ENCODE assay signal across 8 cellular contexts in the genomic region with DNA sequence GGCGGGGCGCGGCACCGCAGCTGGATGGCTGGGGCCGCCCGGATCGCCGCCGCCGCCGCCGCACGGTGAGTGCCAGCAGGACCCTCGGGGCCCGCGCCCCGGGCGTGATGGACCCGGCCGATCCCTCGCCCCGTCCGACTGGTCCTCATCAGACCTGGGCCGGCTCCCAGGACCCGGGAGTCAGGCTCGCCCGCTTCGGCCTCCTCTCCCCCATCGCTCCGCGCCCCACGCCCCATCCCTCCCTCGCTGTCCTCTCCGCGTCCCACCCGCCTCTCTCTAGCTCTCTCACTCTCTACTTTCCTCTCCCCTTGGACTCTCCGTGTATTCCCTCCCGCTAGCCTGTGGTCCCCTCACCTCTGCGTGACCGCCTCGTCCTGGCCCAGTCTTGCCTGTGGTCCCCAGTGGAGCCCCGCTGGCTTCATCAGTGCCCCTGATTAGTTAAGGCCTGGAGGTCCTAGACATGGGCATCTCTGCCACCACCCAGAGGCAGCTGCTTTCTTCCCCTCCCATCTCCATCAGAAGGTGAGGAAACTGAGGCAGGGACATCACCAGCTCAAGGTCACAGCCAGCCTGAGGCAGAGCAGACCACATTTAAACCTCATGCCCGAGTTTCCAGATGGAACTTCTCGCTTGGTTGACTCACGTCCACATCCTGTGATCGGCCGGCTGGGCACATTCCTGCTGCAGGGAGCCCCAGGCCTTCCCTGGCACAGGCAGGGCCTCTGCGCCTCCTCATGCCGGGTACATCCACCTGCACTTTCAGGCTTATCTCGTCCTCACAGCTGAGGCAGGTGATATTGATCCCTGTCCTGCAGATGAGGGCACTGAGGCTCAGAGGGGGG. TPM values are rescaled to one million over a fixed set of nuclear protein-coding genes. Genes with fewer than 3 reads are reported as not detected.
A peak's percentile ranks its signal among the peaks of the same experiment; 100 is the strongest.
DNase-seq lines count a peak whose midpoint lies in the region; ATAC-seq, FAIRE-seq and TF ChIP-seq lines count a peak whose summit lies in the region.

No MANE protein-coding gene starts in this region.

- H3K4ac ChIP-seq in mesenchymal stem cell (ENCODE audit: low read depth in 1 of 2, low read length in 2 of 2): peak overlapping the region; percentile 97 to 99

- peak overlapping the region in 1 of 2 experiments; percentile 25 for H3K23ac ChIP-seq in mesenchymal stem cell (ENCODE audit: low read length in 2 of 2)

- no peak overlapping the region for H2AFZ ChIP-seq in mesenchymal stem cell (ENCODE audit: low read depth, low read length)

- 1% methylated on average over 48 of the region's 50 CpGs for WGBS in mesenchymal stem cell

- DNase-seq in AG04449 (ENCODE audit: low read depth, low spot score) (peak; percentile 54), RCC 7860 (ENCODE audit: low spot score) (peak; percentile 71), dorsolateral prefrontal cortex (peak in 2 of 10 donors; percentile 52 to 54), mesenchymal stem cell (peak; percentile 87), upper lobe of right lung (peak; percentile 71), NCI-H2107 (lab: John Stamatoyannopoulos, UW) (no peak)
- no peak for DNase-seq in activated CD4-positive, alpha-beta T cell treated with anti-CD3 and anti-CD28 coated beads for 4 hours

- H3K18ac ChIP-seq in mesenchymal stem cell (ENCODE audit: low read depth in 1 of 2, low read length in 2 of 2): peak overlapping the region; percentile 82 to 91

- intact Hi-C loops in dorsolateral prefrontal cortex (cut with DNase I) (loop anchor here (1.0 to 5.0 kb wide), 5 partner anchors 17 to 232 kb away; partner anchors contain the start of genes PSMC3 (in 2 of the 2), ARFGAP2 (in 1 of the 2) and MADD (in 1 of the 2)), upper lobe of right lung (cut with DNase I) (no loop called here)

- peak overlapping the region in 1 of 2 experiments; percentile 95 for H3K14ac ChIP-seq in mesenchymal stem cell (ENCODE audit: low read length in 2 of 2)

- H2BK120ac ChIP-seq in mesenchymal stem cell (ENCODE audit: low read depth, low read length): peak overlapping the region; percentile 73

- H3K36me3 ChIP-seq in mesenchymal stem cell (ENCODE audit: control insufficient read depth in 1 of 2, insufficient read depth in 2 of 2, low read depth in 1 of 2, low read length in 2 of 2) (peaks cover 30 to 33% of the 10 kb centered on the region in 2 experiments), upper lobe of right lung (peaks cover 7% of the 10 kb centered on the region)

- H3K27ac ChIP-seq in dorsolateral prefrontal cortex (peak overlapping the region; percentile 70 to 99 (median 93)), mesenchymal stem cell (ENCODE audit: low read length, poor library complexity, severe bottlenecking) (peak overlapping the region; percentile 98), upper lobe of right lung (peak overlapping the region; percentile 90)

- H3K4me3 ChIP-seq in AG04449 (ENCODE audit: low read depth, low read length) (peak overlapping the region; percentile 95), dorsolateral prefrontal cortex (peak overlapping the region; percentile 49 to 91 (median 80)), mesenchymal stem cell (ENCODE audit: insufficient read depth in 1 of 2, low read depth in 1 of 2, low read length in 2 of 2) (peak overlapping the region; percentile 80 to 98), upper lobe of right lung (peak overlapping the region; percentile 77)

- POLR2A ChIA-PET in AG04449 (lab: Yijun Ruan, JAX): interaction anchor here (0.6 to 2.2 kb wide), 4 partner anchors 10 to 131 kb away, joined by 3 to 9 read pairs (median 3); partner anchors contain the start of gene PSMC3

- TF ChIP-seq CTCF in AG04449 (IDR thresholded peaks at IDR 0.05; ENCODE audit: insufficient read depth, low read length, missing control alignments) (no peak), dorsolateral prefrontal cortex (IDR thresholded peaks at IDR 0.05 in 54 of 56, conservative IDR thresholded peaks at IDR 0.05 in 2 of 56; ENCODE audit: low read depth in 1 of 56, partially characterized antibody in 56 of 56) (no peak), upper lobe of right lung (IDR thresholded peaks at IDR 0.05) (no peak)

- H3K4me2 ChIP-seq in mesenchymal stem cell (ENCODE audit: low read length, poor library complexity, severe bottlenecking): peak overlapping the region; percentile 87

- CTCF ChIA-PET in AG04449 (lab: Yijun Ruan, JAX): interaction anchor here (1.4 to 6.4 kb wide), 3 partner anchors 11 to 36 kb away, joined by 5 to 88 read pairs (median 66); partner anchors contain the start of gene PSMC3

- H3K4me1 ChIP-seq in mesenchymal stem cell (ENCODE audit: control insufficient read depth, insufficient read depth, low read depth, low read length): peaks cover 41% of the 10 kb centered on the region
- H3K4me1 ChIP-seq in upper lobe of right lung: peaks cover 29% of the 10 kb centered on the region

- H4K91ac ChIP-seq in mesenchymal stem cell (ENCODE audit: low read length): peak overlapping the region; percentile 93

- peak overlapping the region; percentile 37 for H2AK5ac ChIP-seq in mesenchymal stem cell (ENCODE audit: low read length, severe bottlenecking)

- peak; percentile 0 for ATAC-seq in upper lobe of right lung

- H3K79me1 ChIP-seq in mesenchymal stem cell (replicated peaks; ENCODE audit: low read length, poor library complexity, severe bottlenecking): peaks cover 9% of the 10 kb centered on the region

- H2BK5ac ChIP-seq in mesenchymal stem cell (ENCODE audit: low read depth, low read length, poor library complexity, severe bottlenecking): peak overlapping the region; percentile 93

- H2BK15ac ChIP-seq in mesenchymal stem cell (ENCODE audit: low read depth, poor library complexity, severe bottlenecking): peak overlapping the region; percentile 97

- H3K27me3 ChIP-seq in dorsolateral prefrontal cortex (no peaks in the 10 kb centered on the region), mesenchymal stem cell (ENCODE audit: control insufficient read depth in 1 of 2, insufficient read depth in 1 of 2, low read length in 2 of 2) (no peaks in the 10 kb centered on the region), upper lobe of right lung (no peaks in the 10 kb centered on the region)

- FAIRE-seq in RCC 7860 (lab: Jason Lieb, UNC): no peak

- peak overlapping the region; percentile 92 for H4K8ac ChIP-seq in mesenchymal stem cell (ENCODE audit: low read length)

- H2BK12ac ChIP-seq in mesenchymal stem cell (ENCODE audit: low read length in 2 of 2): peak overlapping the region in 1 of 2 experiments; percentile 84

- no peaks in the 10 kb centered on the region for H3K9me3 ChIP-seq in mesenchymal stem cell (ENCODE audit: control insufficient read depth, low read length)
- H3K9me3 ChIP-seq in upper lobe of right lung: no peaks in the 10 kb centered on the region

- peak overlapping the region; percentile 100 for H3K9ac ChIP-seq in mesenchymal stem cell (ENCODE audit: low read length)

- TF ChIP-seq POLR2A in GM19099 (IDR thresholded peaks at IDR 0.05; ENCODE audit: extremely low read depth, insufficient read length, low read depth): peak; percentile 36

RNA-seq across cellular contexts. Expression of gene SLC39A13, which starts 0.4 kb away (rescaled TPM):
- total RNA-seq in dorsolateral prefrontal cortex (10 to 100 TPM; 29.5 to 62.3 (median 39.7) TPM), upper lobe of right lung (62.0 TPM)
- 89.2 TPM for polyA plus RNA-seq in mesenchymal stem cell (2013, experiment 1 of 2)
- 88.7 TPM for polyA plus RNA-seq in mesenchymal stem cell (2013, experiment 2 of 2)

RNA-seq across cellular contexts. Expression of gene PSMC3, which starts 17.4 kb away (rescaled TPM):
- total RNA-seq in dorsolateral prefrontal cortex: 100 to 1,000 TPM in 90 of 120 experiments, 10 to 100 TPM in 30; 65.6 to 166 (median 113) TPM
- polyA plus RNA-seq in mesenchymal stem cell (2013, experiment 1 of 2): 95.6 TPM
- polyA plus RNA-seq in mesenchymal stem cell (2013, experiment 2 of 2): 95.8 TPM
- total RNA-seq in upper lobe of right lung: 79.4 TPM

RNA-seq across cellular contexts. Expression of gene SPI1, which starts 30.5 kb away (rescaled TPM):
- 10 to 100 TPM in 76 of 120 experiments, 1 to 10 TPM in 44; 2.1 to 44.5 (median 11.4) TPM for total RNA-seq in dorsolateral prefrontal cortex
- not detected for polyA plus RNA-seq in mesenchymal stem cell (2013, experiment 1 of 2)
- not detected for polyA plus RNA-seq in mesenchymal stem cell (2013, experiment 2 of 2)
- 168 TPM for total RNA-seq in upper lobe of right lung

RNA-seq across cellular contexts. Expression of gene RAPSN, which starts 40.1 kb away (rescaled TPM):
- total RNA-seq in dorsolateral prefrontal cortex (1 to 10 TPM in 5 of 120 experiments, under 1 TPM in 44, not detected in 71; 0.26 to 2.1 (median 0.56) TPM), upper lobe of right lung (0.64 TPM)
- polyA plus RNA-seq in mesenchymal stem cell (2013, experiment 1 of 2): 0.32 TPM
- 0.16 TPM for polyA plus RNA-seq in mesenchymal stem cell (2013, experiment 2 of 2)

RNA-seq across cellular contexts. Expression of gene MYBPC3, which starts 56.3 kb away (rescaled TPM):
- total RNA-seq in dorsolateral prefrontal cortex (under 1 TPM in 37 of 120 experiments, not detected in 83; 0.08 to 0.36 (median 0.15) TPM), upper lobe of right lung (0.96 TPM)
- not detected for polyA plus RNA-seq in mesenchymal stem cell (2013, experiment 1 of 2)
- polyA plus RNA-seq in mesenchymal stem cell (2013, experiment 2 of 2): not detected

Comparison
In these comparisons a context has a peak if more than half of its experiments do, and no peak if none do; other contexts are left out.
1. DNase-seq: peak in AG04449 (single experiment), RCC 7860 (single experiment), mesenchymal stem cell (single experiment) and upper lobe of right lung (single experiment); none in NCI-H2107 (single experiment) and activated CD4-positive, alpha-beta T cell treated with anti-CD3 and anti-CD28 coated beads for 4 hours (0 of 2).
2. Peak in every context shown above with its lines, with median percentiles within 50 percentile points of each other: H3K4me3 ChIP-seq and H3K27ac ChIP-seq.